Comparison of ENCODE assay signal across 32 cellular contexts in genomic region chr16:19722269-19722952, GRCh38.
"Had no signal": no experiment of that assay in that cellular context is flagged by ENCODE, and none has a peak within 500 bp of the region (broad histone marks: within the 10 kb centered on the region; RNA-seq: fewer than 3 reads in every experiment).

No MANE protein-coding gene starts in this region.

- H3K27me3 Mint-ChIP-seq: activated naive CD8-positive, alpha-beta T cell; stimulated activated memory B cell treated with anti-CD40 and anti-IgM and Interleukin-4, amounts not matched to agents 10 μg/mL and 1 μg/mL and 100 μg/mL, for 72 hours; stimulated activated naive CD8-positive, alpha-beta T cell treated with anti-CD3 and anti-CD28 coated beads, Interleukin-15, amount 100 ng/mL, for 72 hours had no signal

- H3K27ac Mint-ChIP-seq: activated naive CD8-positive, alpha-beta T cell; activated T-cell treated with anti-CD3 and anti-CD28 coated beads, Interleukin-2, amount 50 U/mL, for 72 hours; nephron progenitor cell; stimulated activated memory B cell treated with anti-CD40 and anti-IgM and Interleukin-4, amounts not matched to agents 10 μg/mL and 1 μg/mL and 100 μg/mL, for 72 hours; stimulated activated naive CD8-positive, alpha-beta T cell treated with anti-CD3 and anti-CD28 coated beads, Interleukin-15, amount 100 ng/mL, for 72 hours; T-helper 1 cell treated with Interleukin-12 subunit alpha and Interleukin-12 subunit beta and Interleukin-4 antibody, amounts not matched to agents 30 μg/mL and 1 μg/mL, for 36 hours had no signal

- H3K4me1 ChIP-seq: foreskin keratinocyte had no signal

- H3K9me3 Mint-ChIP-seq: activated T-cell treated with anti-CD3 and anti-CD28 coated beads, Interleukin-2, amount 50 U/mL, for 72 hours; nephron progenitor cell; stimulated activated memory B cell treated with anti-CD40 and anti-IgM and Interleukin-4, amounts not matched to agents 10 μg/mL and 1 μg/mL and 100 μg/mL, for 72 hours; stimulated activated naive CD8-positive, alpha-beta T cell treated with anti-CD3 and anti-CD28 coated beads, Interleukin-15, amount 100 ng/mL, for 72 hours; T-helper 1 cell treated with Interleukin-12 subunit alpha and Interleukin-12 subunit beta and Interleukin-4 antibody, amounts not matched to agents 30 μg/mL and 1 μg/mL, for 36 hours had no signal

- H3K4me3 Mint-ChIP-seq: activated naive CD8-positive, alpha-beta T cell; activated T-cell treated with anti-CD3 and anti-CD28 coated beads, Interleukin-2, amount 50 U/mL, for 72 hours; nephron progenitor cell; stimulated activated memory B cell treated with anti-CD40 and anti-IgM and Interleukin-4, amounts not matched to agents 10 μg/mL and 1 μg/mL and 100 μg/mL, for 72 hours; stimulated activated naive CD8-positive, alpha-beta T cell treated with anti-CD3 and anti-CD28 coated beads, Interleukin-15, amount 100 ng/mL, for 72 hours; T-helper 1 cell treated with Interleukin-12 subunit alpha and Interleukin-12 subunit beta and Interleukin-4 antibody, amounts not matched to agents 30 μg/mL and 1 μg/mL, for 36 hours had no signal

- ATAC-seq: activated T-cell treated with anti-CD3 and anti-CD28 coated beads, Interleukin-2, amount 50 U/mL, for 72 hours; body of pancreas; foreskin keratinocyte; heart left ventricle; left lobe of liver; pancreas; psoas muscle; stimulated activated memory B cell treated with anti-CD40 and anti-IgM and Interleukin-4, amounts not matched to agents 10 μg/mL and 1 μg/mL and 100 μg/mL, for 72 hours; stimulated activated naive CD8-positive, alpha-beta T cell treated with anti-CD3 and anti-CD28 coated beads, Interleukin-15, amount 100 ng/mL, for 72 hours; upper lobe of right lung had no signal

- DNase-seq: activated CD4-positive, alpha-beta T cell treated with anti-CD3 and anti-CD28 coated beads for 4 hours; activated CD4-positive, alpha-beta T cell treated with anti-CD3 and anti-CD28 coated beads, Interleukin-2, amount 50 U/mL, for 4 hours; activated CD4-positive, CD25-positive, alpha-beta regulatory T cell; activated naive CD4-positive, alpha-beta T cell; activated T-cell treated with anti-CD3 and anti-CD28 coated beads for 4 hours; activated T-cell treated with anti-CD3 and anti-CD28 coated beads, Interleukin-2, amount 50 U/mL, for 72 hours; aorta; body of pancreas; dorsolateral prefrontal cortex; effector memory CD4-positive, alpha-beta T cell; foreskin keratinocyte; heart left ventricle; nephron progenitor cell; nucleus accumbens; pancreas; psoas muscle; stimulated activated CD4-positive, alpha-beta T cell treated with anti-CD3 and anti-CD28 coated beads, Interleukin-1b, Interleukin-23, amount 100 ng/mL, for 48 hours; stimulated activated CD4-positive, alpha-beta T cell treated with anti-CD3 and anti-CD28 coated beads, Interleukin-4, amount 100 ng/mL, for 4 hours; stimulated activated CD8-positive, alpha-beta memory T cell treated with anti-CD3 and anti-CD28 coated beads, Interleukin-4, amount 100 ng/mL, for 48 hours; stimulated activated naive CD8-positive, alpha-beta T cell treated with anti-CD3 and anti-CD28 coated beads, Interleukin-15, amount 100 ng/mL, for 72 hours; T1000; thyroid gland; upper lobe of right lung had no signal

- H3K4me3 ChIP-seq: body of pancreas, coronary artery, dorsolateral prefrontal cortex, esophagus muscularis mucosa, heart left ventricle, lung, pancreas, psoas muscle, right atrium auricular region, smooth muscle cell, thyroid gland, upper lobe of right lung had no signal

- H3K9me3 ChIP-seq: body of pancreas, esophagus muscularis mucosa, heart left ventricle, pancreas, psoas muscle, right atrium auricular region, thyroid gland, upper lobe of right lung had no signal

- H3K36me3 Mint-ChIP-seq: stimulated activated memory B cell treated with anti-CD40 and anti-IgM and Interleukin-4, amounts not matched to agents 10 μg/mL and 1 μg/mL and 100 μg/mL, for 72 hours had no signal

- H3K36me3 ChIP-seq: esophagus muscularis mucosa, pancreas, right atrium auricular region, thyroid gland, upper lobe of right lung had no signal

- H3K27ac ChIP-seq: body of pancreas, coronary artery, esophagus muscularis mucosa, foreskin keratinocyte, pancreas, psoas muscle, right atrium auricular region, thyroid gland, upper lobe of right lung had no signal

- FAIRE-seq: pancreas had no signal

- H3K4me1 Mint-ChIP-seq: stimulated activated naive CD8-positive, alpha-beta T cell treated with anti-CD3 and anti-CD28 coated beads, Interleukin-15, amount 100 ng/mL, for 72 hours had no signal

- H3K4me2 ChIP-seq: smooth muscle cell had no signal

- H3K27me3 ChIP-seq: body of pancreas, dorsolateral prefrontal cortex, esophagus muscularis mucosa, foreskin keratinocyte, heart left ventricle, pancreas, right atrium auricular region, thyroid gland, upper lobe of right lung had no signal
